Comparison of ENCODE assay signal across 1 cellular context in the genomic region with DNA sequence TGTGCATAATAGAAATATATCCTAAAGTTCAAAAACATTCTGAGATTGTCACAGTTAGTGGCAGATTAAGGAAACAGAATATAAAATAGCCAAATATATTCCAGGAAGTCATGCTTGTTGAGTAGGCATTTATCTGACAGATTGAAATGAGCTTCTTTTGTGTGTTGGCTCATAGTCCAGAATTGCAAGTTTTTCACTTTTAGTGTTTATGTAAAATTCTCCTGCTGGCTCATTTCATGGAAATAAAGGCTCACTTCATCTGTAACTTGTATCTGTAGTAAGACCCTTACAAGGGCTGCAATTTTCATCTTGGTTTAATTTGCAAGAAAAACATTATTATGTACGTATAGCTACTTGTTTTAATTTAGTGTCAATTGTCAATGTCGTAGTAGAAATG.
TF ChIP-seq lines count a peak whose summit lies in the region.

No MANE protein-coding gene starts in this region.

TF ChIP-seq in H1, 55 proteins besides CTCF, POLR2A, EP300 and RAD21 (continued from another document):
- TF ChIP-seq SP1 (IDR thresholded peaks at IDR 0.05; ENCODE audit: low read depth, low read length) (no peak), CEBPB (IDR thresholded peaks at IDR 0.05; ENCODE audit: low read depth, low read length) (no peak), KDM1A (IDR thresholded peaks at IDR 0.05; ENCODE audit: borderline replicate concordance, low read length) (no peak)
